Comparison of ENCODE assay signal across 8 cellular contexts in the genomic region with DNA sequence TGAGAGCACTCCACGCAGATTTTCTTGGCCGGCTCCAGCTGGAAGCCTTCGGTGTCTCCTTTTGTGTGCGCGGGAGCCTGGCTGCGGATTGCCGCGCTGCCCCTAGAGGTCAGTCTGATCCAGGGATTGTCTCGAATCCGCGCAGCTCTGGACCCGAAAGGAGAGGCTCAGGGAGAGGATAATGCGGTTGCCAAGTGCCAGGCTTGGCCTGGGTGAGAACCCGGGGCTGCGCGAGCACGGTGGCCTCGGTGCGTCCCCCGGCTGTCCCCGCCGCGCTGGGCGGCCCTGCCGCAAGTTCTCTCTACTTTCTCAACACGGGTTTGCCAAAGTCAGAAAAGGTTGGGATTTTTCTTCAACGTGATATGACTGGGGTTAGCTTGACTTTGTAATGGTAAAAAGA.
DNase-seq lines count a peak whose midpoint lies in the region; ATAC-seq, FAIRE-seq and TF ChIP-seq lines count a peak whose summit lies in the region.

No MANE protein-coding gene starts in this region.

- RAD21 ChIA-PET in GM12878 (lab: Charles Lee; ENCODE audit: unreplicated experiment), result interaction anchor here (1.5 kb wide), 1 partner anchor 58 kb away, joined by 3 read pairs; no protein-coding TSS in a partner anchor

- BruUV-seq in GM12878 (replicated peaks; lab: Mats Ljungman, UMichigan), result no TSS peak

- POLR2A ChIA-PET in GM12878 (lab: Charles Lee), result no interaction called here

- H3K9ac ChIP-seq in GM12878 (ENCODE audit: control insufficient read depth, insufficient read depth, low read length), result no peak overlapping the region

- intact Hi-C loops in GM12878 (cut with micrococcal nuclease; ENCODE audit: unreplicated experiment), result no loop called here

- TF ChIP-seq RAD21 in GM12878 (IDR thresholded peaks at IDR 0.05; ENCODE audit: insufficient read depth, low read depth, low read length), result peak; percentile 16; the same call in 1 of the 2 replicates

- in situ Hi-C loops in GM13976 (cut with MboI; ENCODE audit: low sequenced_read_pairs, unreplicated experiment), result no loop called here
- in situ Hi-C loops in GM12878 (cut with MboI), result no loop called here

- TF ChIP-seq CTCF in GM13976 (IDR thresholded peaks at IDR 0.05; ENCODE audit: borderline replicate concordance, control extremely low read depth, extremely low read depth, insufficient read depth, missing control alignments), result peak; percentile 40
- peak; percentile 29 to 52 (median 45) for TF ChIP-seq CTCF in GM12878 (IDR thresholded peaks at IDR 0.05 in 2 of 3, conservative IDR thresholded peaks at IDR 0.05 in 1 of 3; ENCODE audit: control insufficient read depth in 2 of 3, extremely low read depth in 1 of 3, insufficient read depth in 1 of 3, low read depth in 3 of 3, low read length in 3 of 3)

- H3K36me3 ChIP-seq in GM12878 (ENCODE audit: control insufficient read depth in 2 of 2, insufficient read depth in 2 of 2, low read length in 1 of 2), result no peaks in the 10 kb centered on the region

- H3K4me2 ChIP-seq in GM12878 (ENCODE audit: control insufficient read depth, insufficient read depth), result no peak overlapping the region

- ATAC-seq in GM12878 (peak; percentile 57; the same call in 2 of the 3 replicates), GM19397 (IDR thresholded peaks at IDR 0.05; ENCODE audit: unreplicated experiment) (no peak), HG02870 (IDR thresholded peaks at IDR 0.05; ENCODE audit: unreplicated experiment) (no peak)

- no peaks in the 10 kb centered on the region for H3K27me3 ChIP-seq in GM12878 (replicated peaks in 1 of 2; ENCODE audit: control insufficient read depth in 2 of 2, insufficient read depth in 2 of 2, low read length in 1 of 2)

- no peak overlapping the region for H3K4me3 ChIP-seq in GM12878

- H4K20me1 ChIP-seq in GM12878 (ENCODE audit: control insufficient read depth, insufficient read depth), result no peaks in the 10 kb centered on the region

- TF ChIP-seq POLR2A in GM12878 (IDR thresholded peaks at IDR 0.05; ENCODE audit: low read depth, low read length), result no peak

- no peak for TF ChIP-seq EP300 in GM12878 (IDR thresholded peaks at IDR 0.05; ENCODE audit: borderline replicate concordance in 1 of 2, control insufficient read depth in 1 of 2, low read depth in 2 of 2, low read length in 2 of 2)

- no peak overlapping the region for H3K27ac ChIP-seq in GM12878 (ENCODE audit: control insufficient read depth, insufficient read depth)

- SMC1A ChIA-PET in GM12878 (lab: Charles Lee; ENCODE audit: uncharacterized antibody, unreplicated experiment), result no interaction called here

- WGBS in GM12878 (ENCODE audit: insufficient coverage, insufficient replicate concordance, low lambda C conversion rate, missing lambda C conversion rate), result 23% methylated on average over 27 of the region's 27 CpGs

- DNase-seq in AG08395 (ENCODE audit: low spot score) (peak; percentile 70), GM13976 (ENCODE audit: low spot score) (peak; percentile 53), NCI-H2227 treated with DMSO at 0.1 percent for 48 hours (lab: John Stamatoyannopoulos, UW) (peak; percentile 72), GM12878 (ENCODE audit: low read depth, low spot score) (no peak), iPS-NIHi7 (ENCODE audit: extremely low spot score) (peak; percentile 91), stromal cell of bone marrow (ENCODE audit: low read depth) (peak; percentile 16)

- H2AFZ ChIP-seq in GM12878 (ENCODE audit: control insufficient read depth, low read depth, low read length), result no peak overlapping the region

- CTCF ChIA-PET in GM12878 (lab: Yijun Ruan, JAX), result interaction anchor here (0.8 kb wide), 1 partner anchor 591 kb away, joined by 3 read pairs; no protein-coding TSS in a partner anchor

- H3K79me2 ChIP-seq in GM12878 (ENCODE audit: control insufficient read depth, insufficient read depth, low read length), result no peaks in the 10 kb centered on the region

- H3K9me3 ChIP-seq in GM12878 (replicated peaks; ENCODE audit: control insufficient read depth, insufficient read depth, low read length), result no peaks in the 10 kb centered on the region

- no peak for FAIRE-seq in GM12878 (lab: Jason Lieb, UNC)

- H3K4me1 ChIP-seq in GM12878 (ENCODE audit: control insufficient read depth, insufficient read depth, low read length), result no peaks in the 10 kb centered on the region

TF ChIP-seq in GM12878, 131 proteins besides CTCF, POLR2A, EP300 and RAD21:
- TF ChIP-seq, protein P1, sequence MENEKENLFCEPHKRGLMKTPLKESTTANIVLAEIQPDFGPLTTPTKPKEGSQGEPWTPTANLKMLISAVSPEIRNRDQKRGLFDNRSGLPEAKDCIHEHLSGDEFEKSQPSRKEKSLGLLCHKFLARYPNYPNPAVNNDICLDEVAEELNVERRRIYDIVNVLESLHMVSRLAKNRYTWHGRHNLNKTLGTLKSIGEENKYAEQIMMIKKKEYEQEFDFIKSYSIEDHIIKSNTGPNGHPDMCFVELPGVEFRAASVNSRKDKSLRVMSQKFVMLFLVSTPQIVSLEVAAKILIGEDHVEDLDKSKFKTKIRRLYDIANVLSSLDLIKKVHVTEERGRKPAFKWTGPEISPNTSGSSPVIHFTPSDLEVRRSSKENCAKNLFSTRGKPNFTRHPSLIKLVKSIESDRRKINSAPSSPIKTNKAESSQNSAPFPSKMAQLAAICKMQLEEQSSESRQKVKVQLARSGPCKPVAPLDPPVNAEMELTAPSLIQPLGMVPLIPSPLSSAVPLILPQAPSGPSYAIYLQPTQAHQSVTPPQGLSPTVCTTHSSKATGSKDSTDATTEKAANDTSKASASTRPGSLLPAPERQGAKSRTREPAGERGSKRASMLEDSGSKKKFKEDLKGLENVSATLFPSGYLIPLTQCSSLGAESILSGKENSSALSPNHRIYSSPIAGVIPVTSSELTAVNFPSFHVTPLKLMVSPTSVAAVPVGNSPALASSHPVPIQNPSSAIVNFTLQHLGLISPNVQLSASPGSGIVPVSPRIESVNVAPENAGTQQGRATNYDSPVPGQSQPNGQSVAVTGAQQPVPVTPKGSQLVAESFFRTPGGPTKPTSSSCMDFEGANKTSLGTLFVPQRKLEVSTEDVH (IDR thresholded peaks at IDR 0.05; ENCODE audit: low read depth, partially characterized antibody), result no peak
- no peak for TF ChIP-seq WRNIP1 (IDR thresholded peaks at IDR 0.05; ENCODE audit: borderline replicate concordance, low read depth, low read length)
- no peak for TF ChIP-seq MTA3 (IDR thresholded peaks at IDR 0.05; ENCODE audit: borderline replicate concordance, low read length)
- no peak for TF ChIP-seq ESRRA (IDR thresholded peaks at IDR 0.05; ENCODE audit: low read length)
